In genomic region chr1:155105604-155106011, GRCh38 we compare ENCODE assay signal across 1 cellular context.
TF ChIP-seq lines count a peak whose summit lies in the region.

No MANE protein-coding gene starts in this region.

TF ChIP-seq in H1, 55 proteins besides CTCF, POLR2A, EP300 and RAD21:
- TF ChIP-seq NANOG (IDR thresholded peaks at IDR 0.05; ENCODE audit: insufficient read depth, low read depth, low read length, poor library complexity, severe bottlenecking) (no peak), GTF2F1 (IDR thresholded peaks at IDR 0.05; ENCODE audit: borderline replicate concordance, low read depth, low read length) (no peak), RFX5 (IDR thresholded peaks at IDR 0.05; ENCODE audit: borderline replicate concordance, low read depth, low read length) (no peak), MAFK (IDR thresholded peaks at IDR 0.05; ENCODE audit: low read depth, low read length) (no peak), JUND (IDR thresholded peaks at IDR 0.05; ENCODE audit: low read length) (no peak), POU5F1 (IDR thresholded peaks at IDR 0.05; ENCODE audit: low read depth, low read length) (no peak), TBP (IDR thresholded peaks at IDR 0.05; ENCODE audit: low read depth, low read length) (no peak), TAF7 (optimal IDR thresholded peaks at IDR 0.05; ENCODE audit: borderline replicate concordance, low read depth, low read length) (no peak), SP2 (IDR thresholded peaks at IDR 0.05; ENCODE audit: low read length) (no peak)
